In the genomic region with DNA sequence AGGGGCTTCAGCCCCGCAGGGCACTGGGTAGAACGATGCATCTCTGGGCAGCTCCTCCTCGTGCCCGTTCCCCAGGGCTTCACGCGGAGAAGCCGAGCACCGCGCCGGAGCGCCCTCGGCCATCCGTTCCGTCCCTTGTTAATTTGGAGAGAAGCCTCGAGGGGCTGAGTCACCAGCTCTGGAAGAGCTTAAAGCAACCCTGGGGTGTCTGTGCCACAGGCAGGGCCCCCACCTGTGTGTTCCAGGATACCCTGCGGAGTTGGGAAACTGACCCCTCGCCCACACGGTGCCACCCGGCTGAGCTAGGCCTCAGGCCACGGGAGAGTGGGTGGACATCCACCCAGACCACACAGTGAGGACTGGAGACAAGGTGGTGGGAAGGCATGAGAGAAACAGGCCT, we compare ENCODE assay signal across 33 cellular contexts.
"Had no signal": no experiment of that assay in that cellular context is flagged by ENCODE, and none has a peak within 500 bp of the region (broad histone marks: within the 10 kb centered on the region; RNA-seq: fewer than 3 reads in every experiment).

No MANE protein-coding gene starts in this region.

- H3K27me3 ChIP-seq: ascending aorta, cardiac muscle cell, SJCRH30 had no signal

- H3K27me3 Mint-ChIP-seq: activated CD4-positive, alpha-beta T cell treated with anti-CD3 and anti-CD28 coated beads, Interleukin-2, amount 10 ng/mL, durations not matched to agents 24 days and 14 days; activated CD8-positive, alpha-beta T cell treated with anti-CD3 and anti-CD28 coated beads for 36 hours; activated naive CD4-positive, alpha-beta T cell treated with anti-CD3 and anti-CD28 coated beads, Interleukin-2, amount 50 U/mL, for 24 hours; activated naive CD8-positive, alpha-beta T cell treated with anti-CD3 and anti-CD28 coated beads, Interleukin-2, amount 10 ng/mL, durations not matched to agents 7 days and 5 days had no signal

- H3K4me3 ChIP-seq: ascending aorta, cardiac muscle cell, PC-9, SJCRH30, SK-N-MC had no signal

- H3K4me1 ChIP-seq: ascending aorta, SJCRH30 had no signal

- DNase-seq: activated CD4-positive, alpha-beta T cell treated with anti-CD3 and anti-CD28 coated beads, Interleukin-2, amount 10 ng/mL, durations not matched to agents 24 days and 14 days; activated CD4-positive, alpha-beta T cell treated with anti-CD3 and anti-CD28 coated beads, Interleukin-2, amount 50 U/mL, for 4 hours; activated CD8-positive, alpha-beta T cell treated with anti-CD3 and anti-CD28 coated beads for 36 hours; activated gamma-delta T cell; activated naive CD4-positive, alpha-beta T cell treated with Interleukin-2 at 50 U/mL for 16 hours; activated naive CD8-positive, alpha-beta T cell treated with anti-CD3 and anti-CD28 coated beads, Interleukin-2, amount 10 ng/mL, durations not matched to agents 7 days and 5 days; activated T-cell treated with anti-CD3 and anti-CD28 coated beads, Interleukin-2, amount 50 U/mL, for 1 hour; activated T-cell treated with anti-CD3 and anti-CD28 coated beads, Interleukin-2, amount 50 U/mL, for 72 hours; amygdala; Karpas-422; KBM-7; MM.1S; MV-4-11; NCI-H1092; NCI-H1436 treated with DMSO at 0.1 percent for 48 hours; NCI-H1694 treated with DMSO at 0.1 percent for 48 hours; NCI-H2029; NCI-H2107; NCI-H2171; NCI-H510A; NCI-H526; NCI-H748 treated with DMSO at 0.1 percent for 48 hours; NK-92 treated with Interleukin-12 subunit alpha and Interleukin-12 subunit beta, amount 100 ng/mL, for 24 hours; PC-9; SHP77; SJCRH30 had no signal

- H3K9me3 Mint-ChIP-seq: activated CD4-positive, alpha-beta T cell treated with anti-CD3 and anti-CD28 coated beads, Interleukin-2, amount 10 ng/mL, durations not matched to agents 24 days and 14 days; activated CD8-positive, alpha-beta T cell treated with anti-CD3 and anti-CD28 coated beads for 36 hours; activated naive CD4-positive, alpha-beta T cell treated with anti-CD3 and anti-CD28 coated beads, Interleukin-2, amount 50 U/mL, for 24 hours; activated naive CD8-positive, alpha-beta T cell treated with anti-CD3 and anti-CD28 coated beads, Interleukin-2, amount 10 ng/mL, durations not matched to agents 7 days and 5 days; activated T-cell treated with anti-CD3 and anti-CD28 coated beads, Interleukin-2, amount 50 U/mL, for 72 hours; activated T-helper 2 cell treated with anti-CD3 and anti-CD28 coated beads, Interferon-gamma antibody, Interleukin-2, Interleukin-4, amounts not matched to agents 10 μg/mL and 5 μg/mL and 100 μg/mL, durations not matched to agents 14 hours and 24 hours and 36 hours; T-helper 2 cell treated with Interferon-gamma antibody and Interleukin-4, amounts not matched to agents 5 μg/mL and 100 μg/mL, for 36 hours had no signal

- H3K9me3 ChIP-seq: ascending aorta, SJCRH30 had no signal

- H3K27ac Mint-ChIP-seq: activated CD4-positive, alpha-beta T cell treated with anti-CD3 and anti-CD28 coated beads, Interleukin-2, amount 10 ng/mL, durations not matched to agents 24 days and 14 days; activated naive CD4-positive, alpha-beta T cell treated with anti-CD3 and anti-CD28 coated beads, Interleukin-2, amount 50 U/mL, for 24 hours; activated naive CD8-positive, alpha-beta T cell treated with anti-CD3 and anti-CD28 coated beads, Interleukin-2, amount 10 ng/mL, durations not matched to agents 7 days and 5 days; activated T-helper 2 cell treated with anti-CD3 and anti-CD28 coated beads, Interferon-gamma antibody, Interleukin-2, Interleukin-4, amounts not matched to agents 10 μg/mL and 5 μg/mL and 100 μg/mL, durations not matched to agents 14 hours and 24 hours and 36 hours; T-helper 2 cell treated with Interferon-gamma antibody and Interleukin-4, amounts not matched to agents 5 μg/mL and 100 μg/mL, for 36 hours had no signal

- ATAC-seq: activated CD8-positive, alpha-beta T cell treated with anti-CD3 and anti-CD28 coated beads for 36 hours; activated T-cell treated with anti-CD3 and anti-CD28 coated beads, Interleukin-2, amount 50 U/mL, for 72 hours had no signal

- H3K27ac ChIP-seq: ascending aorta, cardiac muscle cell, PC-9, SJCRH30, SK-N-MC had no signal

- H2AFZ ChIP-seq: PC-9 had no signal

- FAIRE-seq: TTC549 had no signal

- H3K4me3 Mint-ChIP-seq: activated CD4-positive, alpha-beta T cell treated with anti-CD3 and anti-CD28 coated beads, Interleukin-2, amount 10 ng/mL, durations not matched to agents 24 days and 14 days; activated CD8-positive, alpha-beta T cell treated with anti-CD3 and anti-CD28 coated beads for 36 hours; activated naive CD4-positive, alpha-beta T cell treated with anti-CD3 and anti-CD28 coated beads, Interleukin-2, amount 50 U/mL, for 24 hours; activated naive CD8-positive, alpha-beta T cell treated with anti-CD3 and anti-CD28 coated beads, Interleukin-2, amount 10 ng/mL, durations not matched to agents 7 days and 5 days; activated T-cell treated with anti-CD3 and anti-CD28 coated beads, Interleukin-2, amount 50 U/mL, for 72 hours; T-helper 2 cell treated with Interferon-gamma antibody and Interleukin-4, amounts not matched to agents 5 μg/mL and 100 μg/mL, for 36 hours had no signal

- H3K4me2 ChIP-seq: PC-9 had no signal
